ENCODE assay signal across 8 cellular contexts in genomic region chr17:71975998-71976649, GRCh38.
DNase-seq lines count a peak whose midpoint lies in the region; ATAC-seq and TF ChIP-seq lines count a peak whose summit lies in the region.

No MANE protein-coding gene starts in this region.

- peak overlapping the region; percentile 80 for H2AFZ ChIP-seq in SK-N-SH (ENCODE audit: low read depth)

- POLR2A ChIA-PET in SK-N-SH (lab: Yijun Ruan, JAX) = no interaction called here

- peaks cover 5% of the 10 kb centered on the region in 2 experiments; a peak in 3 of 4 replicates for H3K4me1 ChIP-seq in SK-N-SH (ENCODE audit: control insufficient read depth in 1 of 2, insufficient read depth in 2 of 2, low read depth in 1 of 2, low read length in 1 of 2)

- peak overlapping the region; percentile 77 for H3K27ac Mint-ChIP-seq in osteocyte (ENCODE audit: unreplicated experiment)

- H3K9me3 Mint-ChIP-seq in osteocyte (ENCODE audit: unreplicated experiment) = no peaks in the 10 kb centered on the region

- no peaks in the 10 kb centered on the region for H4K20me1 ChIP-seq in SK-N-SH (ENCODE audit: insufficient read depth)

- H3K36me3 Mint-ChIP-seq in osteocyte (ENCODE audit: unreplicated experiment) = no peaks in the 10 kb centered on the region

- H3K4me3 ChIP-seq in SK-N-SH (ENCODE audit: low read depth in 2 of 2, low read length in 1 of 2) = 0 out of 4 replicates have a peak overlapping the region, but pooled peaks of 1 of the 2 experiments have one; percentile 21

- no peak overlapping the region for H3K4me3 Mint-ChIP-seq in osteocyte (ENCODE audit: unreplicated experiment)

- in situ Hi-C loops in Caki2 (cut with HindIII; ENCODE audit: low pct_unique_long_range_greater_than_20kb, low sequenced_read_pairs) = no loop called here

- peaks cover 17% of the 10 kb centered on the region for H3K4me1 Mint-ChIP-seq in osteocyte (ENCODE audit: unreplicated experiment)

- H3K27me3 ChIP-seq in SK-N-SH (ENCODE audit: insufficient read depth) = no peaks in the 10 kb centered on the region

- no peak for TF ChIP-seq RAD21 in SK-N-SH (IDR thresholded peaks at IDR 0.05; ENCODE audit: low read length)

- no peaks in the 10 kb centered on the region for H3K9me3 ChIP-seq in SK-N-SH

- H3F3A ChIP-seq in SK-N-SH (replicated peaks; ENCODE audit: insufficient read depth) = no peaks in the 10 kb centered on the region

- H3K27ac ChIP-seq in SK-N-SH (ENCODE audit: low read depth in 2 of 2, low read length in 1 of 2) = peak overlapping the region in 1 of 2 experiments; percentile 45; a peak in 1 of 4 replicates

- H3K36me3 ChIP-seq in SK-N-SH (replicated peaks in 1 of 2; ENCODE audit: control insufficient read depth in 1 of 2, insufficient read depth in 2 of 2, low read length in 1 of 2) = no peaks in the 10 kb centered on the region

- H3K27me3 Mint-ChIP-seq in osteocyte (ENCODE audit: unreplicated experiment) = no peaks in the 10 kb centered on the region

- DNase-seq in Caki2 (ENCODE audit: low read depth) (peak; percentile 34), SK-N-SH (peak; percentile 38), foreskin melanocyte (peak; percentile 93), osteocyte (ENCODE audit: extremely low spot score, unreplicated experiment) (peak; percentile 89), activated gamma-delta T cell treated with Interleukin-2 at 50 U/mL for 16 hours (no peak)
- DNase-seq in activated CD4-positive, alpha-beta T cell treated with anti-CD3 and anti-CD28 coated beads, Interleukin-2, amount 50 U/mL, for 1 hour = no peak

- no peaks in the 10 kb centered on the region for H3K9me2 ChIP-seq in SK-N-SH

- H3K9ac ChIP-seq in SK-N-SH = no peak overlapping the region

- no peaks in the 10 kb centered on the region for H3K79me2 ChIP-seq in SK-N-SH (ENCODE audit: insufficient read depth)

- no peak for TF ChIP-seq CTCF in SK-N-SH (IDR thresholded peaks at IDR 0.05)
- no peak for TF ChIP-seq CTCF in osteocyte (IDR thresholded peaks at IDR 0.05)

- ATAC-seq in GM18519 (IDR thresholded peaks at IDR 0.05; ENCODE audit: low FRiP score, unreplicated experiment) = no peak
- ATAC-seq in GM21717 (IDR thresholded peaks at IDR 0.05; ENCODE audit: unreplicated experiment) = no peak

- TF ChIP-seq EP300 in SK-N-SH (IDR thresholded peaks at IDR 0.05; ENCODE audit: borderline replicate concordance in 1 of 2, low read depth in 1 of 2, low read length in 1 of 2) = peak in 1 of 2 experiments; percentile 68; a peak in 2 of 4 replicates

- peak overlapping the region; percentile 68 for H3K4me2 ChIP-seq in SK-N-SH

- CTCF ChIA-PET in SK-N-SH (lab: Yijun Ruan, JAX) = no interaction called here

- 37% methylated on average over 13 of the region's 15 CpGs for WGBS in SK-N-SH (ENCODE audit: low lambda C conversion rate)

TF ChIP-seq in SK-N-SH, 30 proteins besides CTCF, POLR2A, EP300 and RAD21 (continues in another document):
- TF ChIP-seq SIN3A (IDR thresholded peaks at IDR 0.05; ENCODE audit: borderline replicate concordance, low read depth, low read length) (no peak), TEAD4 (IDR thresholded peaks at IDR 0.05; ENCODE audit: borderline replicate concordance, insufficient read depth) (no peak), YY1 (IDR thresholded peaks at IDR 0.05; ENCODE audit: low read depth) (peak; percentile 42; the same call in 1 of the 2 replicates), FOSL2 (IDR thresholded peaks at IDR 0.05; ENCODE audit: borderline replicate concordance, low read depth) (peak; percentile 83), CHD2 (IDR thresholded peaks at IDR 0.05; ENCODE audit: low read length, partially characterized antibody) (no peak), IRF3 (IDR thresholded peaks at IDR 0.05; ENCODE audit: low read depth, low read length) (no peak), TAF1 (IDR thresholded peaks at IDR 0.05; ENCODE audit: borderline replicate concordance, low read depth, low read length) (no peak), TCF12 (IDR thresholded peaks at IDR 0.05) (peak; percentile 58), RFX5 (IDR thresholded peaks at IDR 0.05; ENCODE audit: low read length) (no peak), SMC3 (IDR thresholded peaks at IDR 0.05; ENCODE audit: low read depth, low read length) (no peak), MXI1 (IDR thresholded peaks at IDR 0.05; ENCODE audit: low read depth, low read length) (no peak), EZH2phosphoT487 (IDR thresholded peaks at IDR 0.05; ENCODE audit: borderline replicate concordance, low read depth) (no peak), POLR2AphosphoS5 (IDR thresholded peaks at IDR 0.05; ENCODE audit: low read depth, low read length) (no peak; the same call in 1 of the 2 replicates), FOXJ3 (CRISPR knock-in tag; IDR thresholded peaks at IDR 0.05) (no peak), MAX (IDR thresholded peaks at IDR 0.05; ENCODE audit: low read depth) (no peak), GABPA (IDR thresholded peaks at IDR 0.05; ENCODE audit: low read depth) (no peak; the same call in 1 of the 2 replicates), ELF1 (IDR thresholded peaks at IDR 0.05) (no peak), NFIC (IDR thresholded peaks at IDR 0.05; ENCODE audit: borderline replicate concordance) (peak; percentile 71; the same call in 1 of the 2 replicates), FOXM1 (IDR thresholded peaks at IDR 0.05; ENCODE audit: low read depth) (no peak), NRF1 (IDR thresholded peaks at IDR 0.05; ENCODE audit: low read depth, low read length) (no peak), USF2 (IDR thresholded peaks at IDR 0.05; ENCODE audit: borderline replicate concordance, low read depth, low read length) (no peak), GATA2 (CRISPR knock-in tag; IDR thresholded peaks at IDR 0.05) (no peak), MEF2A (IDR thresholded peaks at IDR 0.05; ENCODE audit: borderline replicate concordance, low read depth) (no peak)
- TF ChIP-seq, protein P1, sequence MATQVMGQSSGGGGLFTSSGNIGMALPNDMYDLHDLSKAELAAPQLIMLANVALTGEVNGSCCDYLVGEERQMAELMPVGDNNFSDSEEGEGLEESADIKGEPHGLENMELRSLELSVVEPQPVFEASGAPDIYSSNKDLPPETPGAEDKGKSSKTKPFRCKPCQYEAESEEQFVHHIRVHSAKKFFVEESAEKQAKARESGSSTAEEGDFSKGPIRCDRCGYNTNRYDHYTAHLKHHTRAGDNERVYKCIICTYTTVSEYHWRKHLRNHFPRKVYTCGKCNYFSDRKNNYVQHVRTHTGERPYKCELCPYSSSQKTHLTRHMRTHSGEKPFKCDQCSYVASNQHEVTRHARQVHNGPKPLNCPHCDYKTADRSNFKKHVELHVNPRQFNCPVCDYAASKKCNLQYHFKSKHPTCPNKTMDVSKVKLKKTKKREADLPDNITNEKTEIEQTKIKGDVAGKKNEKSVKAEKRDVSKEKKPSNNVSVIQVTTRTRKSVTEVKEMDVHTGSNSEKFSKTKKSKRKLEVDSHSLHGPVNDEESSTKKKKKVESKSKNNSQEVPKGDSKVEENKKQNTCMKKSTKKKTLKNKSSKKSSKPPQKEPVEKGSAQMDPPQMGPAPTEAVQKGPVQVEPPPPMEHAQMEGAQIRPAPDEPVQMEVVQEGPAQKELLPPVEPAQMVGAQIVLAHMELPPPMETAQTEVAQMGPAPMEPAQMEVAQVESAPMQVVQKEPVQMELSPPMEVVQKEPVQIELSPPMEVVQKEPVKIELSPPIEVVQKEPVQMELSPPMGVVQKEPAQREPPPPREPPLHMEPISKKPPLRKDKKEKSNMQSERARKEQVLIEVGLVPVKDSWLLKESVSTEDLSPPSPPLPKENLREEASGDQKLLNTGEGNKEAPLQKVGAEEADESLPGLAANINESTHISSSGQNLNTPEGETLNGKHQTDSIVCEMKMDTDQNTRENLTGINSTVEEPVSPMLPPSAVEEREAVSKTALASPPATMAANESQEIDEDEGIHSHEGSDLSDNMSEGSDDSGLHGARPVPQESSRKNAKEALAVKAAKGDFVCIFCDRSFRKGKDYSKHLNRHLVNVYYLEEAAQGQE (IDR thresholded peaks at IDR 0.05; ENCODE audit: low read depth, low read length) = peak; percentile 37; the same call in 1 of the 2 replicates
- TF ChIP-seq, protein P2, sequence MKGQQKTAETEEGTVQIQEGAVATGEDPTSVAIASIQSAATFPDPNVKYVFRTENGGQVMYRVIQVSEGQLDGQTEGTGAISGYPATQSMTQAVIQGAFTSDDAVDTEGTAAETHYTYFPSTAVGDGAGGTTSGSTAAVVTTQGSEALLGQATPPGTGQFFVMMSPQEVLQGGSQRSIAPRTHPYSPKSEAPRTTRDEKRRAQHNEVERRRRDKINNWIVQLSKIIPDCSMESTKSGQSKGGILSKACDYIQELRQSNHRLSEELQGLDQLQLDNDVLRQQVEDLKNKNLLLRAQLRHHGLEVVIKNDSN (IDR thresholded peaks at IDR 0.05; ENCODE audit: borderline replicate concordance, low read depth) = peak; percentile 31; the same call in 1 of the 2 replicates

Comparison
In these comparisons a context has a peak if more than half of its experiments do, and no peak if none do; other contexts are left out.
1. DNase-seq: peak in Caki2 (single experiment), SK-N-SH (single experiment), foreskin melanocyte (single experiment) and osteocyte (single experiment); none in activated gamma-delta T cell treated with Interleukin-2 at 50 U/mL for 16 hours (single experiment) and activated CD4-positive, alpha-beta T cell treated with anti-CD3 and anti-CD28 coated beads, Interleukin-2, amount 50 U/mL, for 1 hour (single experiment).